Comparison of ENCODE assay signal across 9 cellular contexts in genomic region chr6:35343092-35343834, GRCh38. TPM values are rescaled to one million over a fixed set of nuclear protein-coding genes. Genes with fewer than 3 reads are reported as not detected.
A peak's percentile ranks its signal among the peaks of the same experiment; 100 is the strongest.
DNase-seq lines count a peak whose midpoint lies in the region; ATAC-seq, FAIRE-seq and TF ChIP-seq lines count a peak whose summit lies in the region.
"Had no signal": no experiment of that assay in that cellular context is flagged by ENCODE, and none has a peak within 500 bp of the region (broad histone marks: within the 10 kb centered on the region; RNA-seq: fewer than 3 reads in every experiment).

No MANE protein-coding gene starts in this region.

- no peaks in the 10 kb centered on the region for H3K27me3 Mint-ChIP-seq in activated T-helper 1 cell treated with anti-CD3 and anti-CD28 coated beads, Interleukin-12 subunit alpha, Interleukin-12 subunit beta, Interleukin-2, Interleukin-4 antibody, amounts not matched to agents 30 ng/mL and 10 ng/mL and 1 ng/mL, durations not matched to agents 14 hours and 24 hours and 36 hours (ENCODE audit: insufficient read depth)

- ATAC-seq in A549 = 0 out of 6 replicates have a peak, but pooled peaks of 1 of the 2 experiments have one; percentile 2

- CTCF ChIA-PET in A549 (lab: Yijun Ruan, JAX) = interaction anchor here (0.6 to 6.9 kb wide), 21 partner anchors 9 to 141 kb away, joined by 3 to 140 read pairs (median 6); partner anchors contain the start of genes FANCE and RPL10A

- H3K4me2 ChIP-seq in A549 = peak overlapping the region; percentile 86

- TF ChIP-seq RAD21 in A549 (conservative IDR thresholded peaks at IDR 0.05 in 1 of 2, IDR thresholded peaks at IDR 0.05 in 1 of 2) = no peak

- H3K36me3 ChIP-seq in HUES64 (ENCODE audit: insufficient read depth, low read length) = peaks cover 2% of the 10 kb centered on the region; the same call in 1 of the 2 replicates
- peaks cover 12% of the 10 kb centered on the region for H3K36me3 ChIP-seq in right atrium auricular region

- DNase-seq in A549 (ENCODE audit: low read depth in 1 of 2, low spot score in 1 of 2) (no peak), right atrium auricular region (ENCODE audit: low spot score) (no peak), retina (peak; percentile 6), amniotic stem cell (lab: John Stamatoyannopoulos, UW) (no peak), NCI-H1930 (lab: John Stamatoyannopoulos, UW) (no peak), NCI-H146 treated with DMSO at 0.1 percent for 48 hours (lab: John Stamatoyannopoulos, UW; ENCODE audit: unreplicated experiment) (no peak)
- DNase-seq in activated T-helper 1 cell treated with anti-CD3 and anti-CD28 coated beads, Interleukin-12 subunit alpha, Interleukin-12 subunit beta, Interleukin-2, Interleukin-4 antibody, amounts not matched to agents 30 ng/mL and 10 ng/mL and 1 ng/mL, durations not matched to agents 14 hours and 24 hours and 36 hours (ENCODE audit: low spot score) = no peak

- H3K4me3 ChIP-seq in A549 (peak overlapping the region; percentile 69), HUES64 (ENCODE audit: low read length) (peak overlapping the region; percentile 82), right atrium auricular region (peak overlapping the region; percentile 83 to 99)

- 65% methylated on average over 13 of the region's 13 CpGs for WGBS in A549 (ENCODE audit: missing lambda C conversion rate)
- WGBS in HUES64 = 67% methylated on average over 13 of the region's 13 CpGs

- TF ChIP-seq EP300 in A549 (IDR thresholded peaks at IDR 0.05) = no peak

- intact Hi-C loops in activated T-helper 1 cell treated with anti-CD3 and anti-CD28 coated beads, Interleukin-12 subunit alpha, Interleukin-12 subunit beta, Interleukin-2, Interleukin-4 antibody, amounts not matched to agents 30 ng/mL and 10 ng/mL and 1 ng/mL, durations not matched to agents 14 hours and 24 hours and 36 hours (cut with micrococcal nuclease) = loop anchor here (5.0 kb wide), 1 partner anchor 209 kb away; no protein-coding TSS in a partner anchor

- peak overlapping the region; percentile 84 for H3K27ac Mint-ChIP-seq in activated T-helper 1 cell treated with anti-CD3 and anti-CD28 coated beads, Interleukin-12 subunit alpha, Interleukin-12 subunit beta, Interleukin-2, Interleukin-4 antibody, amounts not matched to agents 30 ng/mL and 10 ng/mL and 1 ng/mL, durations not matched to agents 14 hours and 24 hours and 36 hours

- TF ChIP-seq CTCF in A549 (IDR thresholded peaks at IDR 0.05) = no peak
- no peak for TF ChIP-seq CTCF in right atrium auricular region (IDR thresholded peaks at IDR 0.05)

- peaks cover 8% of the 10 kb centered on the region; the same call in 2 of the 3 replicates for H3K4me1 ChIP-seq in A549
- H3K4me1 ChIP-seq in HUES64 (ENCODE audit: insufficient read depth, low read length) = peaks cover 12% of the 10 kb centered on the region
- H3K4me1 ChIP-seq in right atrium auricular region = peaks cover 0 to 15% of the 10 kb centered on the region in 2 donors

- H3K9me3 ChIP-seq in A549 (no peaks in the 10 kb centered on the region), HUES64 (ENCODE audit: insufficient read depth, low read depth, low read length) (no peaks in the 10 kb centered on the region), right atrium auricular region (no peaks in the 10 kb centered on the region)

- peaks cover 31% of the 10 kb centered on the region for H3K36me3 Mint-ChIP-seq in activated T-helper 1 cell treated with anti-CD3 and anti-CD28 coated beads, Interleukin-12 subunit alpha, Interleukin-12 subunit beta, Interleukin-2, Interleukin-4 antibody, amounts not matched to agents 30 ng/mL and 10 ng/mL and 1 ng/mL, durations not matched to agents 14 hours and 24 hours and 36 hours (ENCODE audit: low read depth)

- TF ChIP-seq POLR2A in A549 (IDR thresholded peaks at IDR 0.05; ENCODE audit: low read length) = no peak

- peak overlapping the region; percentile 72 to 89; a peak in 5 of 6 replicates for H3K27ac ChIP-seq in A549
- no peak overlapping the region for H3K27ac ChIP-seq in HUES64 (ENCODE audit: low read depth, low read length)
- peak overlapping the region; percentile 91 to 93 for H3K27ac ChIP-seq in right atrium auricular region

- no peak for FAIRE-seq in A549 (lab: Jason Lieb, UNC)
- FAIRE-seq: frontal cortex had no signal

- POLR2A ChIA-PET in A549 (lab: Yijun Ruan, JAX) = interaction anchor here (0.6 to 1.5 kb wide), 2 partner anchors 104 to 106 kb away, joined by 4 to 8 read pairs; no protein-coding TSS in a partner anchor

- peak overlapping the region; percentile 93 for H3K4me3 Mint-ChIP-seq in activated T-helper 1 cell treated with anti-CD3 and anti-CD28 coated beads, Interleukin-12 subunit alpha, Interleukin-12 subunit beta, Interleukin-2, Interleukin-4 antibody, amounts not matched to agents 30 ng/mL and 10 ng/mL and 1 ng/mL, durations not matched to agents 14 hours and 24 hours and 36 hours

- H3K9me3 Mint-ChIP-seq in activated T-helper 1 cell treated with anti-CD3 and anti-CD28 coated beads, Interleukin-12 subunit alpha, Interleukin-12 subunit beta, Interleukin-2, Interleukin-4 antibody, amounts not matched to agents 30 ng/mL and 10 ng/mL and 1 ng/mL, durations not matched to agents 14 hours and 24 hours and 36 hours = no peaks in the 10 kb centered on the region

- peaks cover 38% of the 10 kb centered on the region for H3K4me1 Mint-ChIP-seq in activated T-helper 1 cell treated with anti-CD3 and anti-CD28 coated beads, Interleukin-12 subunit alpha, Interleukin-12 subunit beta, Interleukin-2, Interleukin-4 antibody, amounts not matched to agents 30 ng/mL and 10 ng/mL and 1 ng/mL, durations not matched to agents 14 hours and 24 hours and 36 hours (ENCODE audit: low read depth)

- H3K9ac ChIP-seq in HUES64 (ENCODE audit: low read depth, low read length) = peak overlapping the region; percentile 54

- peaks cover 8% of the 10 kb centered on the region; the same call in 1 of the 2 replicates for H3K27me3 ChIP-seq in HUES64 (ENCODE audit: insufficient read depth, low read length)
- H3K27me3 ChIP-seq in right atrium auricular region = no peaks in the 10 kb centered on the region

TF ChIP-seq in A549, 52 proteins besides CTCF, POLR2A, EP300 and RAD21:
- no peak for TF ChIP-seq PHF8 (IDR thresholded peaks at IDR 0.05; ENCODE audit: borderline replicate concordance, low read depth)
- no peak for TF ChIP-seq FOSL2 (IDR thresholded peaks at IDR 0.05)
- TF ChIP-seq FOSL2 (CRISPR knock-in tag; IDR thresholded peaks at IDR 0.05) = no peak
- no peak for TF ChIP-seq EHF (CRISPR knock-in tag; IDR thresholded peaks at IDR 0.05)
- no peak for TF ChIP-seq EHMT2 (IDR thresholded peaks at IDR 0.05; ENCODE audit: low read depth)
- no peak for TF ChIP-seq JUN (IDR thresholded peaks at IDR 0.05)
- TF ChIP-seq MAZ (IDR thresholded peaks at IDR 0.05; ENCODE audit: borderline replicate concordance, low read depth, low read length) = no peak
- no peak for TF ChIP-seq BHLHE40 (IDR thresholded peaks at IDR 0.05; ENCODE audit: low read depth, low read length)
- TF ChIP-seq FOXS1 (CRISPR knock-in tag; IDR thresholded peaks at IDR 0.05) = no peak
- no peak for TF ChIP-seq ZNF302 (CRISPR knock-in tag; IDR thresholded peaks at IDR 0.05)

RNA-seq across cellular contexts. Expression of gene PPARD, which starts 0.9 kb away (rescaled TPM):
- polyA plus RNA-seq in A549 (2011; rRNA removed) (3.8 and 4.1 TPM in 2 replicates), A549 (2017; fragmentation: RNase III; extraction: RNeasy Plus Mini Kit Qiagen cat#74134 plus additional on column Dnase treatment) (5.1 to 5.9 TPM (median 5.4 TPM) in 3 replicates)
- polyA plus RNA-seq in A549 (2012; cell fraction: cytosol; rRNA removed) = 4.7 and 6.4 TPM in 2 replicates
- 8.4 and 10.2 TPM in 2 replicates for polyA plus RNA-seq in A549 (2012; cell fraction: nucleus; rRNA removed)
- 3.8 and 5.6 TPM in 2 replicates for polyA minus RNA-seq in A549 (2011; rRNA and poly(A)+ RNA removed)
- 9.4 TPM for polyA plus RNA-seq in HUES64 (2013, experiment 1 of 2)
- polyA plus RNA-seq in HUES64 (2013, experiment 2 of 2) = 12.8 TPM
- 17.4 and 18.8 TPM in 2 replicates for total RNA-seq in activated T-helper 1 cell treated with anti-CD3 and anti-CD28 coated beads, Interleukin-12 subunit alpha, Interleukin-12 subunit beta, Interleukin-2, Interleukin-4 antibody, amounts not matched to agents 30 ng/mL and 10 ng/mL and 1 ng/mL, durations not matched to agents 14 hours and 24 hours and 36 hours
- 10 to 100 TPM; 11.0 to 14.8 TPM for total RNA-seq in right atrium auricular region

RNA-seq across cellular contexts. Expression of gene DEF6, which starts 45.6 kb away (rescaled TPM):
- polyA plus RNA-seq in A549 (2011; rRNA removed) = 0.05 and 0.13 TPM in 2 replicates
- 0.08 and 0.09 TPM in 2 replicates for polyA plus RNA-seq in A549 (2012; cell fraction: cytosol; rRNA removed)
- polyA plus RNA-seq in A549 (2012; cell fraction: nucleus; rRNA removed) = 0.32 and 0.61 TPM in 2 replicates
- polyA plus RNA-seq in A549 (2017; fragmentation: RNase III; extraction: RNeasy Plus Mini Kit Qiagen cat#74134 plus additional on column Dnase treatment) = 0.05 to 0.08 TPM (median 0.07 TPM) in 3 replicates
- not detected in 2 replicates for polyA minus RNA-seq in A549 (2011; rRNA and poly(A)+ RNA removed)
- 2.7 TPM for polyA plus RNA-seq in HUES64 (2013, experiment 1 of 2)
- 2.8 TPM for polyA plus RNA-seq in HUES64 (2013, experiment 2 of 2)
- 123 and 125 TPM in 2 replicates for total RNA-seq in activated T-helper 1 cell treated with anti-CD3 and anti-CD28 coated beads, Interleukin-12 subunit alpha, Interleukin-12 subunit beta, Interleukin-2, Interleukin-4 antibody, amounts not matched to agents 30 ng/mL and 10 ng/mL and 1 ng/mL, durations not matched to agents 14 hours and 24 hours and 36 hours
- total RNA-seq in right atrium auricular region = 1 to 10 TPM; 1.4 to 2.2 TPM

Comparison
In these comparisons a context has a peak if more than half of its experiments do, and no peak if none do; other contexts are left out.
1. RNA of gene DEF6, which starts 45.6 kb away (total RNA-seq): 123 to 125 TPM in activated T-helper 1 cell treated with anti-CD3 and anti-CD28 coated beads, Interleukin-12 subunit alpha, Interleukin-12 subunit beta, Interleukin-2, Interleukin-4 antibody, amounts not matched to agents 30 ng/mL and 10 ng/mL and 1 ng/mL, durations not matched to agents 14 hours and 24 hours and 36 hours; 1.4 to 2.2 TPM in right atrium auricular region; every median in the first group is over 10 times any median in the second.
2. Peak in every context shown above with its lines, with median percentiles within 50 percentile points of each other: H3K4me3 ChIP-seq.